Comparison of ENCODE assay signal across 26 cellular contexts in genomic region chr7:36064676-36065075, GRCh38.
"Had no signal": no experiment of that assay in that cellular context is flagged by ENCODE, and none has a peak within 500 bp of the region (broad histone marks: within the 10 kb centered on the region; RNA-seq: fewer than 3 reads in every experiment).

No MANE protein-coding gene starts in this region.

- H3K27me3 ChIP-seq: brain microvascular endothelial cell, colonic mucosa, esophagus squamous epithelium, gastroesophageal sphincter had no signal

- H3K4me1 Mint-ChIP-seq: activated CD4-positive, alpha-beta T cell treated with anti-CD3 and anti-CD28 coated beads for 36 hours; activated CD4-positive, alpha-beta T cell treated with anti-CD3 and anti-CD28 coated beads, Interleukin-2, amount 10 ng/mL, durations not matched to agents 24 days and 14 days; activated CD8-positive, alpha-beta memory T cell treated with anti-CD3 and anti-CD28 coated beads, Interleukin-2, amount 10 ng/mL, durations not matched to agents 7 days and 5 days; activated naive CD4-positive, alpha-beta T cell treated with anti-CD3 and anti-CD28 coated beads, Interleukin-2, amount 10 ng/mL, durations not matched to agents 7 days and 5 days; activated naive CD8-positive, alpha-beta T cell treated with anti-CD3 and anti-CD28 coated beads, Interleukin-2, amount 10 ng/mL, durations not matched to agents 7 days and 5 days had no signal

- H3K4me3 ChIP-seq: colonic mucosa, esophagus squamous epithelium, gastroesophageal sphincter had no signal

- H3K9me3 ChIP-seq: colonic mucosa, esophagus squamous epithelium, gastroesophageal sphincter had no signal

- H3K27ac ChIP-seq: brain microvascular endothelial cell, colonic mucosa, epithelial cell of prostate, esophagus squamous epithelium, gastroesophageal sphincter had no signal

- H3K4me1 ChIP-seq: colonic mucosa had no signal

- H3K27me3 Mint-ChIP-seq: activated CD4-positive, alpha-beta T cell treated with anti-CD3 and anti-CD28 coated beads for 36 hours had no signal

- H3K4me3 Mint-ChIP-seq: activated CD4-positive, alpha-beta memory T cell treated with anti-CD3 and anti-CD28 coated beads for 36 hours; activated CD4-positive, alpha-beta T cell treated with anti-CD3 and anti-CD28 coated beads for 36 hours; activated CD4-positive, alpha-beta T cell treated with anti-CD3 and anti-CD28 coated beads, Interleukin-2, amount 10 ng/mL, durations not matched to agents 24 days and 14 days; activated CD8-positive, alpha-beta memory T cell treated with anti-CD3 and anti-CD28 coated beads, Interleukin-2, amount 10 ng/mL, durations not matched to agents 7 days and 5 days; activated CD8-positive, alpha-beta T cell treated with anti-CD3 and anti-CD28 coated beads, Interleukin-2, amount 10 ng/mL, durations not matched to agents 7 days and 5 days; activated naive CD4-positive, alpha-beta T cell treated with anti-CD3 and anti-CD28 coated beads, Interleukin-2, amount 10 ng/mL, durations not matched to agents 7 days and 5 days; activated naive CD8-positive, alpha-beta T cell treated with anti-CD3 and anti-CD28 coated beads, Interleukin-2, amount 10 ng/mL, durations not matched to agents 7 days and 5 days had no signal

- DNase-seq: activated CD4-positive, alpha-beta memory T cell treated with anti-CD3 and anti-CD28 coated beads for 36 hours; activated CD4-positive, alpha-beta T cell treated with anti-CD3 and anti-CD28 coated beads for 36 hours; activated CD4-positive, alpha-beta T cell treated with anti-CD3 and anti-CD28 coated beads, Interleukin-2, amount 10 ng/mL, durations not matched to agents 24 days and 14 days; activated CD4-positive, CD25-positive, alpha-beta regulatory T cell; activated CD4-positive, CD25-positive, alpha-beta regulatory T cell treated with anti-CD3 and anti-CD28 coated beads, Interleukin-2, amount 50 U/mL, for 72 hours; activated CD8-positive, alpha-beta memory T cell treated with anti-CD3 and anti-CD28 coated beads, Interleukin-2, amount 10 ng/mL, durations not matched to agents 7 days and 5 days; activated CD8-positive, alpha-beta memory T cell treated with anti-CD3 and anti-CD28 coated beads, Interleukin-2, amount 50 U/mL, for 4 hours; activated CD8-positive, alpha-beta T cell treated with anti-CD3 and anti-CD28 coated beads, Interleukin-2, amount 10 ng/mL, durations not matched to agents 7 days and 5 days; activated gamma-delta T cell; activated naive CD4-positive, alpha-beta T cell; activated naive CD4-positive, alpha-beta T cell treated with anti-CD3 and anti-CD28 coated beads, Interleukin-2, amount 10 ng/mL, durations not matched to agents 7 days and 5 days; activated naive CD8-positive, alpha-beta T cell treated with anti-CD3 and anti-CD28 coated beads, Interleukin-2, amount 10 ng/mL, durations not matched to agents 7 days and 5 days; activated T-cell treated with anti-CD3 and anti-CD28 coated beads, Interleukin-2, amount 50 U/mL, for 1 hour; activated T-cell treated with anti-CD3 and anti-CD28 coated beads, Interleukin-2, amount 50 U/mL, for 48 hours; amniotic stem cell; anterior cingulate cortex; brain microvascular endothelial cell; caudate nucleus; colonic mucosa; effector CD8-positive, alpha-beta T cell; esophagus squamous epithelium; foreskin melanocyte; T-helper 2 cell had no signal

- H3K36me3 Mint-ChIP-seq: activated CD4-positive, alpha-beta memory T cell treated with anti-CD3 and anti-CD28 coated beads for 36 hours; activated CD8-positive, alpha-beta memory T cell treated with anti-CD3 and anti-CD28 coated beads, Interleukin-2, amount 10 ng/mL, durations not matched to agents 7 days and 5 days; activated naive CD4-positive, alpha-beta T cell treated with anti-CD3 and anti-CD28 coated beads, Interleukin-2, amount 10 ng/mL, durations not matched to agents 7 days and 5 days; activated naive CD4-positive, alpha-beta T cell treated with anti-CD3 and anti-CD28 coated beads, Interleukin-2, amount 50 U/mL, for 72 hours; activated naive CD8-positive, alpha-beta T cell treated with anti-CD3 and anti-CD28 coated beads, Interleukin-2, amount 10 ng/mL, durations not matched to agents 7 days and 5 days had no signal

- H3K27ac Mint-ChIP-seq: activated CD4-positive, alpha-beta memory T cell treated with anti-CD3 and anti-CD28 coated beads for 36 hours; activated CD4-positive, alpha-beta T cell treated with anti-CD3 and anti-CD28 coated beads for 36 hours; activated CD4-positive, alpha-beta T cell treated with anti-CD3 and anti-CD28 coated beads, Interleukin-2, amount 10 ng/mL, durations not matched to agents 24 days and 14 days; activated CD8-positive, alpha-beta memory T cell treated with anti-CD3 and anti-CD28 coated beads, Interleukin-2, amount 10 ng/mL, durations not matched to agents 7 days and 5 days; activated CD8-positive, alpha-beta T cell treated with anti-CD3 and anti-CD28 coated beads, Interleukin-2, amount 10 ng/mL, durations not matched to agents 7 days and 5 days; activated naive CD4-positive, alpha-beta T cell treated with anti-CD3 and anti-CD28 coated beads, Interleukin-2, amount 10 ng/mL, durations not matched to agents 7 days and 5 days; activated naive CD4-positive, alpha-beta T cell treated with anti-CD3 and anti-CD28 coated beads, Interleukin-2, amount 50 U/mL, for 72 hours; activated naive CD8-positive, alpha-beta T cell treated with anti-CD3 and anti-CD28 coated beads, Interleukin-2, amount 10 ng/mL, durations not matched to agents 7 days and 5 days had no signal

- ATAC-seq: activated CD4-positive, alpha-beta T cell treated with anti-CD3 and anti-CD28 coated beads for 36 hours; activated CD8-positive, alpha-beta memory T cell treated with anti-CD3 and anti-CD28 coated beads, Interleukin-2, amount 10 ng/mL, durations not matched to agents 7 days and 5 days; activated CD8-positive, alpha-beta T cell treated with anti-CD3 and anti-CD28 coated beads, Interleukin-2, amount 10 ng/mL, durations not matched to agents 7 days and 5 days; activated naive CD4-positive, alpha-beta T cell treated with anti-CD3 and anti-CD28 coated beads, Interleukin-2, amount 50 U/mL, for 72 hours; gastroesophageal sphincter had no signal

- H3K36me3 ChIP-seq: brain microvascular endothelial cell, colonic mucosa, esophagus squamous epithelium, gastroesophageal sphincter had no signal

- H3K9me3 Mint-ChIP-seq: activated CD4-positive, alpha-beta memory T cell treated with anti-CD3 and anti-CD28 coated beads for 36 hours; activated CD4-positive, alpha-beta T cell treated with anti-CD3 and anti-CD28 coated beads, Interleukin-2, amount 10 ng/mL, durations not matched to agents 24 days and 14 days; activated naive CD4-positive, alpha-beta T cell treated with anti-CD3 and anti-CD28 coated beads, Interleukin-2, amount 10 ng/mL, durations not matched to agents 7 days and 5 days; activated naive CD4-positive, alpha-beta T cell treated with anti-CD3 and anti-CD28 coated beads, Interleukin-2, amount 50 U/mL, for 72 hours; activated naive CD8-positive, alpha-beta T cell treated with anti-CD3 and anti-CD28 coated beads, Interleukin-2, amount 10 ng/mL, durations not matched to agents 7 days and 5 days had no signal
